Comparison of ENCODE assay signal across 18 cellular contexts in the genomic region with DNA sequence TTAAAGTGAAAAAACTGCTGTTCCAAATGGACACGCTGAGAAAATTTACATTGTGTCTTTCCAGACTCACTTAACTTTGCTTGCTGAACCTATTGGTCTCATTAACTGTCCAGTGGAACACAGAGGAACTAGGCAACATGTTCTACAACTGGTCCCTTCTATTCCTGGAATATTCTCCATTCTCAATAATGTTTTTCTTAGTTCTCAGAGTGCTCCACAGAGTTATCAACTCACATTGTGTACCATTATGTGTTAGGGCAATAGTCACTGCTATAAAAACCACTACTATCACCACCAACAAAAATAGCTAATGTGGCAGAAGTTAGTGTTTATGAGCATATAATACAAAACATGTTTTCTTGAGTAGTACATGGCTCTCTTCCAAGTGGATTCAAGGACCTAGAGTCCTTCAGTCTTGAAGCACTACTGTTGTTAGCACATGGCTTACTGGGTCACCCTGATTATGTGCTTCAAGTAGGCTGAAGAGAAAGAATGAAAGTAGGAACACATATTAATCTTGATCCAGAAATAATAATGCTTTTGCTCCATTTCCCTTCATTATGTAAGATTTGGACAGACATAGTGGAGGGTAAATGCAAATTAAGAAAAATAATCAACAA.
A peak's percentile ranks its signal among the peaks of the same experiment; 100 is the strongest.
DNase-seq lines count a peak whose midpoint lies in the region; ATAC-seq, FAIRE-seq and TF ChIP-seq lines count a peak whose summit lies in the region.
"Had no signal": no experiment of that assay in that cellular context is flagged by ENCODE, and none has a peak within 500 bp of the region (broad histone marks: within the 10 kb centered on the region; RNA-seq: fewer than 3 reads in every experiment).

No MANE protein-coding gene starts in this region.

- H3K36me3 ChIP-seq in left ventricle myocardium inferior: no peaks in the 10 kb centered on the region
- no peaks in the 10 kb centered on the region; a peak in 1 of 8 replicates for H3K36me3 ChIP-seq in H1 (ENCODE audit: control insufficient read depth in 2 of 4, insufficient read depth in 4 of 4, low read length in 3 of 4)
- no peaks in the 10 kb centered on the region for H3K36me3 ChIP-seq in upper lobe of right lung
- H3K36me3 ChIP-seq: BLaER1 had no signal

- no peaks in the 10 kb centered on the region for H3K79me2 ChIP-seq in H1 (ENCODE audit: control insufficient read depth in 1 of 2, insufficient read depth in 2 of 2, low read length in 2 of 2)

- H3K9ac ChIP-seq in H1 (replicated peaks in 1 of 4; ENCODE audit: extremely low read depth in 1 of 4, low read depth in 3 of 4, low read length in 3 of 4): no peak overlapping the region
- H3K9ac ChIP-seq: BLaER1, GM23248 had no signal

- H3K27me3 ChIP-seq in left ventricle myocardium inferior (ENCODE audit: low read depth) (no peaks in the 10 kb centered on the region), H1 (replicated peaks in 1 of 4; ENCODE audit: control insufficient read depth in 3 of 4, extremely low read depth in 1 of 4, insufficient read depth in 3 of 4, low read length in 3 of 4) (peaks cover 0 to 1% (median 0%) of the 10 kb centered on the region in 4 experiments; a peak in 1 of 7 replicates), upper lobe of right lung (no peaks in the 10 kb centered on the region)
- H3K27me3 ChIP-seq: BLaER1 had no signal

- TF ChIP-seq EP300 in H1 (IDR thresholded peaks at IDR 0.05; ENCODE audit: borderline replicate concordance in 1 of 2, low read depth in 2 of 2, low read length in 2 of 2): no peak

- H2BK20ac ChIP-seq in H1 (ENCODE audit: low read length): no peak overlapping the region

- no peak for TF ChIP-seq POLR2A in H1 (IDR thresholded peaks at IDR 0.05; ENCODE audit: control extremely low read depth in 1 of 2, low read depth in 2 of 2, low read length in 2 of 2)

- H3K4ac ChIP-seq in H1 (replicated peaks; ENCODE audit: insufficient read length, low read depth, low read length): no peak overlapping the region

- CTCF ChIA-PET in H1 (lab: Charles Lee; ENCODE audit: partially characterized antibody): no interaction called here

- H4K20me1 ChIP-seq in H1 (replicated peaks in 1 of 2; ENCODE audit: control insufficient read depth in 1 of 2, insufficient read depth in 2 of 2, low read length in 2 of 2): no peaks in the 10 kb centered on the region
- H4K20me1 ChIP-seq: BLaER1 had no signal

- H4K5ac ChIP-seq in H1 (ENCODE audit: insufficient read length, low read depth, low read length): no peak overlapping the region

- H2BK12ac ChIP-seq in H1 (ENCODE audit: low read depth, low read length): no peak overlapping the region

- no peaks in the 10 kb centered on the region for H3K23me2 ChIP-seq in H1 (ENCODE audit: low read depth, low read length)

- H3K9me3 ChIP-seq in left ventricle myocardium inferior (replicated peaks) (no peaks in the 10 kb centered on the region), H1 (ENCODE audit: insufficient read depth in 2 of 2, low read depth in 1 of 2, low read length in 1 of 2) (no peaks in the 10 kb centered on the region), upper lobe of right lung (no peaks in the 10 kb centered on the region)
- H3K9me3 ChIP-seq: BLaER1 had no signal

- H3K56ac ChIP-seq in H1 (replicated peaks; ENCODE audit: insufficient read length, low read depth, low read length): no peak overlapping the region

- no peak for TF ChIP-seq RAD21 in H1 (IDR thresholded peaks at IDR 0.05 in 1 of 2, conservative IDR thresholded peaks at IDR 0.05 in 1 of 2; ENCODE audit: low read depth in 2 of 2, low read length in 2 of 2)

- H2BK120ac ChIP-seq in H1 (replicated peaks; ENCODE audit: low read depth, low read length): no peak overlapping the region

- ATAC-seq in Right ventricle myocardium superior (ENCODE audit: poor library complexity): peak; percentile 53
- peak; percentile 66 for ATAC-seq in upper lobe of right lung
- no peak for ATAC-seq in GM21526 (IDR thresholded peaks at IDR 0.05; ENCODE audit: low FRiP score, unreplicated experiment)
- ATAC-seq: GM12878 had no signal

- WGBS in H1 (ENCODE audit: extremely low coverage in 1 of 2, insufficient coverage in 1 of 2, insufficient read length in 1 of 2, insufficient replicate concordance in 2 of 2, low coverage in 1 of 2, low lambda C conversion rate in 2 of 2, missing lambda C conversion rate in 1 of 2), 2 experiments: 94% methylated on average over 1 of the region's 1 CpG; no CpG with 5 or more reads in 1 of the 2 experiments

- no peak overlapping the region for H3K18ac ChIP-seq in H1 (ENCODE audit: extremely low read depth, low read length)

- H2AK5ac ChIP-seq in H1 (ENCODE audit: low read depth, low read length): no peak overlapping the region

- no peak overlapping the region for H3K4me2 ChIP-seq in H1 (ENCODE audit: insufficient read depth in 1 of 2, low read depth in 2 of 2, low read length in 2 of 2)
- H3K4me2 ChIP-seq: BLaER1 had no signal

- no peak overlapping the region for H3K27ac ChIP-seq in left ventricle myocardium inferior (replicated peaks)
- no peak overlapping the region for H3K27ac ChIP-seq in H1 (ENCODE audit: low read depth, low read length)
- H3K27ac ChIP-seq in upper lobe of right lung: no peak overlapping the region
- H3K27ac ChIP-seq: BLaER1, GM23248 had no signal

- DNase-seq in NCI-H2029 (lab: John Stamatoyannopoulos, UW): peak; percentile 0
- no peak for DNase-seq in NCI-H2029 treated with DMSO at 0.1 percent for 48 hours (lab: John Stamatoyannopoulos, UW)
- no peak for DNase-seq in Right ventricle myocardium superior
- no peak for DNase-seq in left ventricle myocardium inferior
- no peak for DNase-seq in H1 (ENCODE audit: low read depth in 1 of 2, low spot score in 2 of 2)
- no peak for DNase-seq in upper lobe of right lung
- DNase-seq: 8988T; CD4-positive, alpha-beta memory T cell; DMS153; DND-41; EL; GM23248; HCEC 1CT had no signal

- H3K4me1 ChIP-seq in left ventricle myocardium inferior: peaks cover 5% of the 10 kb centered on the region
- H3K4me1 ChIP-seq in H1 (replicated peaks in 1 of 4; ENCODE audit: control insufficient read depth in 3 of 4, insufficient read depth in 4 of 4, low read length in 3 of 4): no peaks in the 10 kb centered on the region
- H3K4me1 ChIP-seq in upper lobe of right lung: no peaks in the 10 kb centered on the region
- H3K4me1 ChIP-seq: BLaER1 had no signal

- no peaks in the 10 kb centered on the region for H3K79me1 ChIP-seq in H1 (ENCODE audit: low read depth, low read length)

- no peak overlapping the region for H3K23ac ChIP-seq in H1 (ENCODE audit: insufficient read length)

- POLR2A ChIA-PET in H1 (lab: Charles Lee; ENCODE audit: partially characterized antibody): no interaction called here

- H3K4me3 ChIP-seq in left ventricle myocardium inferior (no peak overlapping the region), H1 (ENCODE audit: extremely low read depth in 1 of 4, insufficient read depth in 2 of 4, low read depth in 3 of 4, low read length in 4 of 4) (no peak overlapping the region), upper lobe of right lung (no peak overlapping the region)
- H3K4me3 ChIP-seq: BLaER1, GM12878, GM23248 had no signal

- H2BK5ac ChIP-seq in H1 (ENCODE audit: low read depth, low read length): no peak overlapping the region

- H2AFZ ChIP-seq in H1 (ENCODE audit: low read length): 0 out of 2 replicates have a peak overlapping the region, but pooled peaks have one; percentile 20
- H2AFZ ChIP-seq: GM23248 had no signal

- intact Hi-C loops in Right ventricle myocardium superior (cut with DNase I): no loop called here
- intact Hi-C loops in left ventricle myocardium inferior (cut with micrococcal nuclease): no loop called here
- intact Hi-C loops in upper lobe of right lung (cut with DNase I): no loop called here

- no peak overlapping the region for H4K91ac ChIP-seq in H1 (replicated peaks; ENCODE audit: insufficient read length, low read length)

- FAIRE-seq in H1 (lab: Jason Lieb, UNC): no peak
- FAIRE-seq: GM12878, GM19239, H54 had no signal

- no peak overlapping the region for H3K14ac ChIP-seq in H1 (ENCODE audit: insufficient read length)

- no peak overlapping the region for H2BK15ac ChIP-seq in H1 (ENCODE audit: low read length)

- no peak overlapping the region for H4K8ac ChIP-seq in H1 (ENCODE audit: extremely low read depth, insufficient read depth, low read length)

- TF ChIP-seq CTCF in left ventricle myocardium inferior (IDR thresholded peaks at IDR 0.05; ENCODE audit: borderline replicate concordance) (no peak), H1 (IDR thresholded peaks at IDR 0.05; ENCODE audit: control extremely low read depth in 1 of 3, insufficient read depth in 1 of 3, low read depth in 1 of 3, low read length in 3 of 3) (no peak), upper lobe of right lung (IDR thresholded peaks at IDR 0.05) (no peak)

TF ChIP-seq in H1, 55 proteins besides CTCF, POLR2A, EP300 and RAD21:
- no peak for TF ChIP-seq SIRT6 (IDR thresholded peaks at IDR 0.05; ENCODE audit: low read length)
- TF ChIP-seq EGR1 (IDR thresholded peaks at IDR 0.05; ENCODE audit: borderline replicate concordance, low read depth, low read length): no peak
- TF ChIP-seq CHD1 (IDR thresholded peaks at IDR 0.05; ENCODE audit: low read depth, low read length): no peak
- no peak for TF ChIP-seq SP2 (IDR thresholded peaks at IDR 0.05; ENCODE audit: low read length)
- TF ChIP-seq ASH2L (IDR thresholded peaks at IDR 0.05; ENCODE audit: low read length): no peak
- no peak for TF ChIP-seq FOSL1 (IDR thresholded peaks at IDR 0.05; ENCODE audit: insufficient read depth, low read depth, low read length)
- no peak for TF ChIP-seq CBX5 (IDR thresholded peaks at IDR 0.05; ENCODE audit: low read depth, low read length)
- TF ChIP-seq, protein P1, sequence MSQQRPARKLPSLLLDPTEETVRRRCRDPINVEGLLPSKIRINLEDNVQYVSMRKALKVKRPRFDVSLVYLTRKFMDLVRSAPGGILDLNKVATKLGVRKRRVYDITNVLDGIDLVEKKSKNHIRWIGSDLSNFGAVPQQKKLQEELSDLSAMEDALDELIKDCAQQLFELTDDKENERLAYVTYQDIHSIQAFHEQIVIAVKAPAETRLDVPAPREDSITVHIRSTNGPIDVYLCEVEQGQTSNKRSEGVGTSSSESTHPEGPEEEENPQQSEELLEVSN (IDR thresholded peaks at IDR 0.05): no peak
- no peak for TF ChIP-seq SRF (IDR thresholded peaks at IDR 0.05; ENCODE audit: low read depth, low read length)
- TF ChIP-seq SP4 (IDR thresholded peaks at IDR 0.05; ENCODE audit: low read length): no peak
